Comparison of ENCODE assay signal across 8 cellular contexts in genomic region chr13:66660013-66660804, GRCh38.
DNase-seq lines count a peak whose midpoint lies in the region; ATAC-seq and TF ChIP-seq lines count a peak whose summit lies in the region.

No MANE protein-coding gene starts in this region.

- no peak for TF ChIP-seq CTCF in right lobe of liver (IDR thresholded peaks at IDR 0.05)

- no peaks in the 10 kb centered on the region for H3K4me1 ChIP-seq in right lobe of liver

- WGBS in right lobe of liver (ENCODE audit: insufficient coverage, low coverage, low lambda C conversion rate, missing lambda C conversion rate) = 56% methylated on average over 4 of the region's 4 CpGs

- no peaks in the 10 kb centered on the region for H3K36me3 ChIP-seq in right lobe of liver

- intact Hi-C loops in right lobe of liver (cut with DNase I) = no loop called here

- H3K27ac ChIP-seq in right lobe of liver = no peak overlapping the region

- ATAC-seq in GM19025 (IDR thresholded peaks at IDR 0.05; ENCODE audit: low read depth, unreplicated experiment) (peak; percentile 87), HG02798 (IDR thresholded peaks at IDR 0.05; ENCODE audit: poor library complexity, unreplicated experiment) (peak; percentile 62), SK-N-SH treated with all-trans-retinoic acid at 6 μM for 48 hours (peak; percentile 29; the same call in 2 of the 3 replicates), right lobe of liver (no peak)

- H3K4me3 ChIP-seq in right lobe of liver = no peak overlapping the region

- no peaks in the 10 kb centered on the region for H3K27me3 ChIP-seq in right lobe of liver

- no peaks in the 10 kb centered on the region for H3K9me3 ChIP-seq in right lobe of liver

- peak; percentile 64 for DNase-seq in non-pigmented ciliary epithelial cell (ENCODE audit: low read depth)
- DNase-seq in SK-N-DZ (ENCODE audit: low spot score) = no peak
- no peak for DNase-seq in stimulated activated CD4-positive, alpha-beta T cell treated with anti-CD3 and anti-CD28 coated beads, Interleukin-4, amount 100 ng/mL, for 1 hour
- no peak for DNase-seq in nucleus accumbens (lab: John Stamatoyannopoulos, UW)
- no peak for DNase-seq in right lobe of liver

- TF ChIP-seq POLR2A in right lobe of liver (IDR thresholded peaks at IDR 0.05) = no peak

TF ChIP-seq in SK-N-SH treated with all-trans-retinoic acid at 6 μM for 48 hours, 23 proteins besides CTCF, POLR2A, EP300 and RAD21:
- TF ChIP-seq TOX (CRISPR knock-in tag; IDR thresholded peaks at IDR 0.05; ENCODE audit: borderline replicate concordance) (no peak), ISL1 (CRISPR knock-in tag; IDR thresholded peaks at IDR 0.05) (peak; percentile 49)

Comparison
In these comparisons a context has a peak if more than half of its experiments do, and no peak if none do; other contexts are left out.
1. ATAC-seq: peak in GM19025 (single experiment), HG02798 (single experiment) and SK-N-SH treated with all-trans-retinoic acid at 6 μM for 48 hours (single experiment); none in right lobe of liver (0 of 4).